In the genomic region with DNA sequence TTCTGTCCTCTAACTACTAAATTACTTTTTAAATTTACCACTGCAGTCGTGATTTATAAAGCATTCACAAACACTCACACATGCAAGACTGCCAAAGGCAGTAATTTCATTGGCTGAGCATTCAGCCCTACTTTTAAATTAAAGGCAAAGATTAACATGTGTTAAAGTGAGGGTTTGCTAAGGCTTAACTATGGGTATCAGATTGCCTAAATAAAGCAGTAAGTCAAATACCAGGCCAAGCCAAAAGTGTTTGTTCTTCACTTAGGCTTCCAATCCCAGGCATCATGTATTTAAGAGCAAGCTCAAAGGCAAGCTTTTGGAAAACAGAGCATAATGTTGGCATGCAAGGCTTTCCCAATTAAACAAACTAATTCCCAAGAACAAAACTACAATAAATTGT, we compare ENCODE assay signal across 1 cellular context.
TF ChIP-seq lines count a peak whose summit lies in the region.

No MANE protein-coding gene starts in this region.

TF ChIP-seq in GM23338, 12 proteins besides CTCF, POLR2A, EP300 and RAD21 (continued from another document):
- TF ChIP-seq, protein P1, sequence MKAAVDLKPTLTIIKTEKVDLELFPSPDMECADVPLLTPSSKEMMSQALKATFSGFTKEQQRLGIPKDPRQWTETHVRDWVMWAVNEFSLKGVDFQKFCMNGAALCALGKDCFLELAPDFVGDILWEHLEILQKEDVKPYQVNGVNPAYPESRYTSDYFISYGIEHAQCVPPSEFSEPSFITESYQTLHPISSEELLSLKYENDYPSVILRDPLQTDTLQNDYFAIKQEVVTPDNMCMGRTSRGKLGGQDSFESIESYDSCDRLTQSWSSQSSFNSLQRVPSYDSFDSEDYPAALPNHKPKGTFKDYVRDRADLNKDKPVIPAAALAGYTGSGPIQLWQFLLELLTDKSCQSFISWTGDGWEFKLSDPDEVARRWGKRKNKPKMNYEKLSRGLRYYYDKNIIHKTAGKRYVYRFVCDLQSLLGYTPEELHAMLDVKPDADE (IDR thresholded peaks at IDR 0.05) = no peak
